In genomic region chr4:132085105-132085504, GRCh38 we compare ENCODE assay signal across 18 cellular contexts.
A peak's percentile ranks its signal among the peaks of the same experiment; 100 is the strongest.
DNase-seq lines count a peak whose midpoint lies in the region; ATAC-seq and TF ChIP-seq lines count a peak whose summit lies in the region.
"Had no signal": no experiment of that assay in that cellular context is flagged by ENCODE, and none has a peak within 500 bp of the region (broad histone marks: within the 10 kb centered on the region; RNA-seq: fewer than 3 reads in every experiment).

No MANE protein-coding gene starts in this region.

- in situ Hi-C loops in mammary epithelial cell (cut with MboI; ENCODE audit: low sequenced_read_pairs in 2 of 2): no loop called here

- H3K27ac ChIP-seq in mammary epithelial cell (ENCODE audit: insufficient read depth, low read depth, low read length) (no peak overlapping the region), foreskin keratinocyte (no peak overlapping the region)
- H3K27ac ChIP-seq: 22Rv1; A549; BLaER1 treated with 17β-estradiol and CSF1 and Interleukin-3, amounts not matched to agents 10 nM and 100 nM; C4-2B had no signal

- no peaks in the 10 kb centered on the region for H3K36me3 Mint-ChIP-seq in MCF 10A (ENCODE audit: insufficient read depth, unreplicated experiment)
- H3K36me3 Mint-ChIP-seq: CD8-positive, alpha-beta T cell had no signal

- POLR2A ChIA-PET in MCF 10A (lab: Yijun Ruan, JAX): no interaction called here

- H3K4me2 ChIP-seq in mammary epithelial cell (ENCODE audit: insufficient read depth, low read depth, low read length): no peak overlapping the region
- H3K4me2 ChIP-seq: A549; BLaER1 treated with 17β-estradiol and CSF1 and Interleukin-3, amounts not matched to agents 10 nM and 100 nM had no signal

- H3K27me3 ChIP-seq in mammary epithelial cell (ENCODE audit: insufficient read depth, low read length) (no peaks in the 10 kb centered on the region), foreskin keratinocyte (no peaks in the 10 kb centered on the region)
- H3K27me3 ChIP-seq: BLaER1 treated with 17β-estradiol and CSF1 and Interleukin-3, amounts not matched to agents 10 nM and 100 nM had no signal

- no peak overlapping the region for H3K4me3 Mint-ChIP-seq in MCF 10A (ENCODE audit: unreplicated experiment)
- H3K4me3 Mint-ChIP-seq: B cell; CD4-positive, alpha-beta T cell; CD8-positive, alpha-beta T cell had no signal

- H2AFZ ChIP-seq in mammary epithelial cell (ENCODE audit: low read depth, low read length): no peak overlapping the region

- H3K9me3 Mint-ChIP-seq in MCF 10A (ENCODE audit: unreplicated experiment): no peaks in the 10 kb centered on the region

- H3K36me3 ChIP-seq in mammary epithelial cell (ENCODE audit: insufficient read depth, low read length): no peaks in the 10 kb centered on the region
- H3K36me3 ChIP-seq: BLaER1 treated with 17β-estradiol and CSF1 and Interleukin-3, amounts not matched to agents 10 nM and 100 nM had no signal

- CTCF ChIA-PET in mammary epithelial cell (lab: Charles Lee; ENCODE audit: low non-redundant PET): no interaction called here
- CTCF ChIA-PET in MCF 10A (lab: Yijun Ruan, JAX): no interaction called here

- TF ChIP-seq CTCF in mammary epithelial cell (conservative IDR thresholded peaks at IDR 0.05 in 1 of 2, IDR thresholded peaks at IDR 0.05 in 1 of 2; ENCODE audit: extremely low read depth in 1 of 2, insufficient read depth in 1 of 2, low read depth in 1 of 2, low read length in 2 of 2) (no peak), MCF 10A (IDR thresholded peaks at IDR 0.05; ENCODE audit: unreplicated experiment) (no peak), epithelial cell of esophagus (IDR thresholded peaks at IDR 0.05; ENCODE audit: insufficient read depth, low read depth, low read length, missing control alignments) (no peak), foreskin keratinocyte (conservative IDR thresholded peaks at IDR 0.05) (no peak)

- no peak overlapping the region for H3K27ac Mint-ChIP-seq in MCF 10A (ENCODE audit: low read depth, unreplicated experiment)
- H3K27ac Mint-ChIP-seq: B cell; CD4-positive, alpha-beta T cell; CD8-positive, alpha-beta T cell had no signal

- intact Hi-C loops in mammary epithelial cell (cut with micrococcal nuclease) (no loop called here), MCF 10A (cut with micrococcal nuclease) (no loop called here)

- no peaks in the 10 kb centered on the region for H3K79me2 ChIP-seq in mammary epithelial cell (ENCODE audit: insufficient read depth, low read length)

- H3K27me3 Mint-ChIP-seq in MCF 10A (ENCODE audit: insufficient read depth, unreplicated experiment): no peaks in the 10 kb centered on the region
- H3K27me3 Mint-ChIP-seq: B cell; CD4-positive, alpha-beta T cell had no signal

- H4K20me1 ChIP-seq in mammary epithelial cell (ENCODE audit: insufficient read depth, low read length): no peaks in the 10 kb centered on the region
- H4K20me1 ChIP-seq: BLaER1 treated with 17β-estradiol and CSF1 and Interleukin-3, amounts not matched to agents 10 nM and 100 nM had no signal

- 51% methylated on average over 4 of the region's 4 CpGs for WGBS in mammary epithelial cell (ENCODE audit: low coverage, missing lambda C conversion rate)

- H3K9me3 ChIP-seq in mammary epithelial cell (replicated peaks; ENCODE audit: insufficient read depth, low read length): no peaks in the 10 kb centered on the region
- H3K9me3 ChIP-seq: A549, Caco-2 had no signal

- ATAC-seq in foreskin keratinocyte: peak; percentile 55
- ATAC-seq in GM21390 (IDR thresholded peaks at IDR 0.05; ENCODE audit: unreplicated experiment): no peak
- ATAC-seq: A549; CD8-positive, alpha-beta T cell had no signal

- H3K4me3 ChIP-seq in mammary epithelial cell (replicated peaks in 1 of 3; ENCODE audit: insufficient read depth in 1 of 3, low read depth in 2 of 3, low read length in 3 of 3): no peak overlapping the region
- no peak overlapping the region for H3K4me3 ChIP-seq in epithelial cell of esophagus (ENCODE audit: low read length)
- H3K4me3 ChIP-seq: A549; BLaER1 treated with 17β-estradiol and CSF1 and Interleukin-3, amounts not matched to agents 10 nM and 100 nM had no signal

- dilution Hi-C loops in mammary epithelial cell (cut with HindIII; ENCODE audit: low sequenced_read_pairs): no loop called here

- H3K4me1 ChIP-seq in mammary epithelial cell (ENCODE audit: insufficient read depth, low read length): no peaks in the 10 kb centered on the region
- H3K4me1 ChIP-seq in foreskin keratinocyte: no peaks in the 10 kb centered on the region
- H3K4me1 ChIP-seq: A549; BLaER1 treated with 17β-estradiol and CSF1 and Interleukin-3, amounts not matched to agents 10 nM and 100 nM; Caco-2 had no signal

- BruUV-seq in mammary epithelial cell (replicated peaks; lab: Mats Ljungman, UMichigan) (no TSS peak), MCF 10A (replicated peaks; lab: Mats Ljungman, UMichigan) (no TSS peak)

- no peaks in the 10 kb centered on the region for H3K4me1 Mint-ChIP-seq in MCF 10A (ENCODE audit: insufficient read depth, unreplicated experiment)
- H3K4me1 Mint-ChIP-seq: B cell had no signal

- DNase-seq in mammary epithelial cell (peak; percentile 36), MCF 10A (ENCODE audit: unreplicated experiment) (no peak), epithelial cell of esophagus (ENCODE audit: low read depth) (peak; percentile 31), foreskin keratinocyte (peak; percentile 19 to 67), NCI-H2081 (lab: John Stamatoyannopoulos, UW) (no peak)
- DNase-seq: AML-193; Caco-2; Calu3; CD4-positive, alpha-beta T cell; CD8-positive, alpha-beta T cell; DMS79 treated with DMSO at 0.1 percent for 48 hours; GF-D8 had no signal

- no peak overlapping the region for H3K9ac ChIP-seq in mammary epithelial cell (ENCODE audit: insufficient read depth, low read length)
- H3K9ac ChIP-seq: BLaER1 treated with 17β-estradiol and CSF1 and Interleukin-3, amounts not matched to agents 10 nM and 100 nM had no signal

Comparison
In these comparisons a context has a peak if more than half of its experiments do, and no peak if none do; other contexts are left out.
1. DNase-seq: peak in mammary epithelial cell (single experiment), epithelial cell of esophagus (single experiment) and foreskin keratinocyte (2 of 2); none in MCF 10A (single experiment) and NCI-H2081 (0 of 2).